In the genomic region with DNA sequence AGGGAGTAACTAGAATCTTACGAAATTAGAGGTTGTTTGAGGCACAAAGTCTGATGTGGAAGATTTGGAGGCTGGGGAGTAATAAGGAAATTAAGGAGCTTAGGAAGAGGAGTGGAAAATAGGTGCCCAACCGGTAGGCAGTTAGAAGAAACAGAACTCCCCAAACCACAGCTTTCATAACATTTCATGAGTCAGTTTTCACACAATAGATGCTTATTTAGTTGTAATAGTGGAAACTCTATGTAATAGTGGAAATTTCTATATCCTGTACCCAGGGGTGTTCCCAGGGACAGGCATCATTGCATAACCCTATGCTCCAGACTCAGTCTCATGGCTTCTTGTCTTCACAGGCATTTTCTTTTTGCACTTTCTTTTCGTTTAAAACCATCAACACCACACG, we compare ENCODE assay signal across 11 cellular contexts. TPM values are rescaled to one million over a fixed set of nuclear protein-coding genes. Genes with fewer than 3 reads are reported as not detected.
A peak's percentile ranks its signal among the peaks of the same experiment; 100 is the strongest.
DNase-seq lines count a peak whose midpoint lies in the region; ATAC-seq and TF ChIP-seq lines count a peak whose summit lies in the region.
"Had no signal": no experiment of that assay in that cellular context is flagged by ENCODE, and none has a peak within 500 bp of the region (broad histone marks: within the 10 kb centered on the region; RNA-seq: fewer than 3 reads in every experiment).

No MANE protein-coding gene starts in this region.

- no peaks in the 10 kb centered on the region for H3K9me3 Mint-ChIP-seq in activated CD8-positive, alpha-beta memory T cell treated with anti-CD3 and anti-CD28 coated beads, Interleukin-2, amount 10 ng/mL, durations not matched to agents 7 days and 5 days (ENCODE audit: low read depth)

- no peak for DNase-seq in Right ventricle myocardium inferior (ENCODE audit: missing footprints)
- no peak for DNase-seq in right atrium auricular region (ENCODE audit: low spot score)
- no peak for DNase-seq in T-helper 17 cell
- no peak for DNase-seq in upper lobe of right lung
- no peak for DNase-seq in activated CD8-positive, alpha-beta memory T cell treated with anti-CD3 and anti-CD28 coated beads, Interleukin-2, amount 10 ng/mL, durations not matched to agents 7 days and 5 days
- DNase-seq: NCI-H1417, NCI-H748 treated with DMSO at 0.1 percent for 48 hours had no signal

- H3K4me1 ChIP-seq in right atrium auricular region (no peaks in the 10 kb centered on the region), gastroesophageal sphincter (no peaks in the 10 kb centered on the region), upper lobe of right lung (no peaks in the 10 kb centered on the region)
- H3K4me1 ChIP-seq: HAP-1 had no signal

- H3K4me1 Mint-ChIP-seq in T-helper 17 cell = peaks cover 10% of the 10 kb centered on the region
- H3K4me1 Mint-ChIP-seq in activated CD8-positive, alpha-beta memory T cell treated with anti-CD3 and anti-CD28 coated beads, Interleukin-2, amount 10 ng/mL, durations not matched to agents 7 days and 5 days = peaks cover 8% of the 10 kb centered on the region

- H3K27ac ChIP-seq in right atrium auricular region (no peak overlapping the region), gastroesophageal sphincter (no peak overlapping the region), upper lobe of right lung (peak overlapping the region; percentile 37)

- H3K4me3 ChIP-seq in right atrium auricular region (no peak overlapping the region), gastroesophageal sphincter (no peak overlapping the region), upper lobe of right lung (peak overlapping the region; percentile 20)
- H3K4me3 ChIP-seq: HAP-1 had no signal

- H3K27me3 ChIP-seq in right atrium auricular region (no peaks in the 10 kb centered on the region), gastroesophageal sphincter (no peaks in the 10 kb centered on the region), upper lobe of right lung (no peaks in the 10 kb centered on the region)

- H3K9me3 ChIP-seq in right atrium auricular region (no peaks in the 10 kb centered on the region), T-helper 17 cell (ENCODE audit: control insufficient read depth, low read length, poor library complexity, severe bottlenecking) (no peaks in the 10 kb centered on the region), gastroesophageal sphincter (no peaks in the 10 kb centered on the region), upper lobe of right lung (no peaks in the 10 kb centered on the region)
- H3K9me3 ChIP-seq: HAP-1 had no signal

- no peak for TF ChIP-seq EP300 in gastroesophageal sphincter (IDR thresholded peaks at IDR 0.05)

- ATAC-seq in Right ventricle myocardium inferior (peak; percentile 48), T-helper 17 cell (peak; percentile 27), gastroesophageal sphincter (peak; percentile 68), upper lobe of right lung (peak; percentile 85), GM21576 (IDR thresholded peaks at IDR 0.05; ENCODE audit: unreplicated experiment) (no peak), GM18502 (IDR thresholded peaks at IDR 0.05; ENCODE audit: poor library complexity, unreplicated experiment) (no peak)
- no peak for ATAC-seq in activated CD8-positive, alpha-beta memory T cell treated with anti-CD3 and anti-CD28 coated beads, Interleukin-2, amount 10 ng/mL, durations not matched to agents 7 days and 5 days

- TF ChIP-seq CTCF in right atrium auricular region (IDR thresholded peaks at IDR 0.05) (no peak), gastroesophageal sphincter (IDR thresholded peaks at IDR 0.05) (no peak), upper lobe of right lung (IDR thresholded peaks at IDR 0.05) (no peak)

- no peak for TF ChIP-seq POLR2A in gastroesophageal sphincter (IDR thresholded peaks at IDR 0.05)

- CTCF ChIA-PET in activated CD8-positive, alpha-beta memory T cell treated with anti-CD3 and anti-CD28 coated beads, Interleukin-2, amount 10 ng/mL, durations not matched to agents 7 days and 5 days (lab: Charles Lee) = interaction anchor here (0.6 to 4.0 kb wide), 4 partner anchors 12 to 36 kb away, joined by 3 to 15 read pairs (median 8); no protein-coding TSS in a partner anchor

- H3K36me3 ChIP-seq in right atrium auricular region (peaks cover 22% of the 10 kb centered on the region), gastroesophageal sphincter (peaks cover 0 to 41% of the 10 kb centered on the region in 2 donors), upper lobe of right lung (peaks cover 28% of the 10 kb centered on the region)

- peak overlapping the region; percentile 88 for H3K27ac Mint-ChIP-seq in T-helper 17 cell
- no peak overlapping the region for H3K27ac Mint-ChIP-seq in activated CD8-positive, alpha-beta memory T cell treated with anti-CD3 and anti-CD28 coated beads, Interleukin-2, amount 10 ng/mL, durations not matched to agents 7 days and 5 days

- H3K36me3 Mint-ChIP-seq in T-helper 17 cell (ENCODE audit: low read depth) = peaks cover 15% of the 10 kb centered on the region
- H3K36me3 Mint-ChIP-seq in activated CD8-positive, alpha-beta memory T cell treated with anti-CD3 and anti-CD28 coated beads, Interleukin-2, amount 10 ng/mL, durations not matched to agents 7 days and 5 days = peaks cover 17% of the 10 kb centered on the region

- H3K27me3 Mint-ChIP-seq in T-helper 17 cell = no peaks in the 10 kb centered on the region
- no peaks in the 10 kb centered on the region for H3K27me3 Mint-ChIP-seq in activated CD8-positive, alpha-beta memory T cell treated with anti-CD3 and anti-CD28 coated beads, Interleukin-2, amount 10 ng/mL, durations not matched to agents 7 days and 5 days

- H3K4me3 Mint-ChIP-seq in T-helper 17 cell = no peak overlapping the region
- H3K4me3 Mint-ChIP-seq in activated CD8-positive, alpha-beta memory T cell treated with anti-CD3 and anti-CD28 coated beads, Interleukin-2, amount 10 ng/mL, durations not matched to agents 7 days and 5 days = no peak overlapping the region

- WGBS in gastroesophageal sphincter (ENCODE audit: low coverage in 1 of 2), 2 donors = 64 to 68% methylated on average over 4 of the region's 4 CpGs

- intact Hi-C loops in Right ventricle myocardium inferior (cut with DNase I) (no loop called here), upper lobe of right lung (cut with DNase I) (no loop called here)

RNA-seq across cellular contexts. Expression of gene C3AR1, which starts 8.3 kb away (rescaled TPM):
- total RNA-seq in Right ventricle myocardium inferior (9.0 TPM), right atrium auricular region (10 to 100 TPM in 1 of 2 donors, 1 to 10 TPM in 1; 3.4 to 10.6 TPM), T-helper 17 cell (1 to 10 TPM; 3.1 to 3.9 TPM), gastroesophageal sphincter (10 to 100 TPM in 2 of 4 donors, 1 to 10 TPM in 2; 1.6 to 16.7 (median 7.6) TPM), upper lobe of right lung (45.0 TPM)
- total RNA-seq in activated CD8-positive, alpha-beta memory T cell treated with anti-CD3 and anti-CD28 coated beads, Interleukin-2, amount 10 ng/mL, durations not matched to agents 7 days and 5 days = 10 to 100 TPM in 1 of 2 experiments, 1 to 10 TPM in 1; 9.3 to 10.7 TPM

RNA-seq across cellular contexts. Expression of gene NECAP1, which starts 24.2 kb away (rescaled TPM):
- total RNA-seq in Right ventricle myocardium inferior (16.6 TPM), right atrium auricular region (10 to 100 TPM; 25.4 to 37.9 TPM), T-helper 17 cell (10 to 100 TPM; 72.8 to 73.0 TPM), gastroesophageal sphincter (10 to 100 TPM; 24.5 to 60.1 (median 41.2) TPM), upper lobe of right lung (36.7 TPM)
- total RNA-seq in activated CD8-positive, alpha-beta memory T cell treated with anti-CD3 and anti-CD28 coated beads, Interleukin-2, amount 10 ng/mL, durations not matched to agents 7 days and 5 days = 10 to 100 TPM; 32.4 to 40.5 TPM

RNA-seq across cellular contexts. Expression of gene FOXJ2, which starts 25.3 kb away (rescaled TPM):
- total RNA-seq in Right ventricle myocardium inferior = 23.4 TPM
- 10 to 100 TPM; 19.9 to 22.1 TPM for total RNA-seq in right atrium auricular region
- total RNA-seq in T-helper 17 cell = 10 to 100 TPM; 33.4 to 40.4 TPM
- total RNA-seq in gastroesophageal sphincter = 10 to 100 TPM; 16.4 to 28.2 (median 20.4) TPM
- total RNA-seq in upper lobe of right lung = 20.3 TPM
- 10 to 100 TPM; 17.9 to 18.1 TPM for total RNA-seq in activated CD8-positive, alpha-beta memory T cell treated with anti-CD3 and anti-CD28 coated beads, Interleukin-2, amount 10 ng/mL, durations not matched to agents 7 days and 5 days

Comparison
In these comparisons a context has a peak if more than half of its experiments do, and no peak if none do; other contexts are left out.
1. ATAC-seq: peak in Right ventricle myocardium inferior (single experiment), T-helper 17 cell (single experiment), gastroesophageal sphincter (single experiment) and upper lobe of right lung (single experiment); none in activated CD8-positive, alpha-beta memory T cell treated with anti-CD3 and anti-CD28 coated beads, Interleukin-2, amount 10 ng/mL, durations not matched to agents 7 days and 5 days (single experiment), GM21576 (single experiment) and GM18502 (single experiment).